ENCODE assay signal across 20 cellular contexts in genomic region chrX:126165401-126165720, GRCh38. TPM values are rescaled to one million over a fixed set of nuclear protein-coding genes. Genes with fewer than 3 reads are reported as not detected.
A peak's percentile ranks its signal among the peaks of the same experiment; 100 is the strongest.
DNase-seq lines count a peak whose midpoint lies in the region; TF ChIP-seq lines count a peak whose summit lies in the region.
"Had no signal": no experiment of that assay in that cellular context is flagged by ENCODE, and none has a peak within 500 bp of the region (broad histone marks: within the 10 kb centered on the region; RNA-seq: fewer than 3 reads in every experiment).

No MANE protein-coding gene starts in this region.

- no peak overlapping the region for H3K27ac Mint-ChIP-seq in MCF 10A (ENCODE audit: low read depth, unreplicated experiment)
- H3K27ac Mint-ChIP-seq: activated CD4-positive, alpha-beta memory T cell treated with anti-CD3 and anti-CD28 coated beads for 36 hours; activated naive CD8-positive, alpha-beta T cell; CD4-positive, CD25-positive, alpha-beta regulatory T cell; stimulated activated memory B cell treated with anti-CD40 and anti-IgM and Interleukin-4, amounts not matched to agents 10 μg/mL and 1 μg/mL and 100 μg/mL, for 72 hours had no signal

- TF ChIP-seq RAD21 in neural cell (conservative IDR thresholded peaks at IDR 0.05) = no peak

- H3K9me2 ChIP-seq in neural cell (ENCODE audit: insufficient read depth, low read length) = no peaks in the 10 kb centered on the region

- TF ChIP-seq EP300 in neural cell (conservative IDR thresholded peaks at IDR 0.05; ENCODE audit: poor library complexity, severe bottlenecking) = no peak

- BruUV-seq in MCF 10A (replicated peaks; lab: Mats Ljungman, UMichigan) = no TSS peak

- H3K4me1 ChIP-seq in breast epithelium (no peaks in the 10 kb centered on the region), testis (no peaks in the 10 kb centered on the region)
- H3K4me1 ChIP-seq: left lung, upper lobe of right lung had no signal

- in situ Hi-C loops in GM13977 (cut with MboI; ENCODE audit: low pct_unique_long_range_greater_than_20kb, low sequenced_read_pairs, unreplicated experiment) = no loop called here
- in situ Hi-C loops in ACHN (cut with HindIII; ENCODE audit: low pct_ligation_motif_present, low pct_unique_long_range_greater_than_20kb, low sequenced_read_pairs) = no loop called here

- peak overlapping the region; percentile 40 to 62 (median 46) for H3K4me3 ChIP-seq in breast epithelium
- H3K4me3 ChIP-seq in epithelial cell of proximal tubule (ENCODE audit: low read depth, low read length) = peak overlapping the region; percentile 41
- H3K4me3 ChIP-seq in neural cell (ENCODE audit: low read length) = peak overlapping the region; percentile 68
- H3K4me3 ChIP-seq in testis = peak overlapping the region; percentile 44 to 59
- H3K4me3 ChIP-seq: left lung had no signal

- no peaks in the 10 kb centered on the region for H3K27me3 Mint-ChIP-seq in MCF 10A (ENCODE audit: insufficient read depth, unreplicated experiment)
- H3K27me3 Mint-ChIP-seq: CD4-positive, CD25-positive, alpha-beta regulatory T cell; stimulated activated memory B cell treated with anti-CD40 and anti-IgM and Interleukin-4, amounts not matched to agents 10 μg/mL and 1 μg/mL and 100 μg/mL, for 72 hours had no signal

- H3K4me1 Mint-ChIP-seq in MCF 10A (ENCODE audit: insufficient read depth, unreplicated experiment) = no peaks in the 10 kb centered on the region
- H3K4me1 Mint-ChIP-seq: CD4-positive, CD25-positive, alpha-beta regulatory T cell; stimulated activated memory B cell treated with anti-CD40 and anti-IgM and Interleukin-4, amounts not matched to agents 10 μg/mL and 1 μg/mL and 100 μg/mL, for 72 hours had no signal

- no peaks in the 10 kb centered on the region for H4K20me1 ChIP-seq in neural cell (ENCODE audit: insufficient read depth)

- TF ChIP-seq CTCF in breast epithelium (IDR thresholded peaks at IDR 0.05) (no peak), MCF 10A (IDR thresholded peaks at IDR 0.05; ENCODE audit: unreplicated experiment) (no peak), epithelial cell of proximal tubule (conservative IDR thresholded peaks at IDR 0.05; ENCODE audit: low read depth, low read length) (no peak), neural cell (IDR thresholded peaks at IDR 0.05; ENCODE audit: poor library complexity, severe bottlenecking) (no peak), testis (IDR thresholded peaks at IDR 0.05) (no peak), GM13977 (IDR thresholded peaks at IDR 0.05; ENCODE audit: extremely low read depth, insufficient read depth, missing control alignments) (no peak)

- H2AFZ ChIP-seq in neural cell (ENCODE audit: low read depth, low read length) = no peak overlapping the region

- H3F3A ChIP-seq in neural cell (ENCODE audit: insufficient read depth, low read length, poor library complexity, severe bottlenecking) = no peaks in the 10 kb centered on the region

- CTCF ChIA-PET in MCF 10A (lab: Yijun Ruan, JAX) = no interaction called here

- DNase-seq in breast epithelium (ENCODE audit: low spot score in 2 of 2) (no peak), MCF 10A (ENCODE audit: unreplicated experiment) (no peak), epithelial cell of proximal tubule (ENCODE audit: low read depth) (no peak), testis (peak; percentile 23), GF-D8 (lab: John Stamatoyannopoulos, UW) (no peak), GM13977 (ENCODE audit: low spot score) (no peak), ACHN (no peak)
- DNase-seq: activated CD4-positive, alpha-beta memory T cell treated with anti-CD3 and anti-CD28 coated beads for 36 hours; activated T-cell treated with anti-CD3 and anti-CD28 coated beads, Interleukin-2, amount 50 U/mL, for 4 hours; brain microvascular endothelial cell; CD4-positive, CD25-positive, alpha-beta regulatory T cell; DMS79 treated with DMSO at 0.1 percent for 48 hours; NCI-H345; RPMI8226; upper lobe of right lung had no signal

- no peaks in the 10 kb centered on the region for H3K36me3 ChIP-seq in breast epithelium
- no peaks in the 10 kb centered on the region for H3K36me3 ChIP-seq in neural cell (ENCODE audit: insufficient read depth, low read length)
- H3K36me3 ChIP-seq in testis (ENCODE audit: low read depth, missing control alignments) = no peaks in the 10 kb centered on the region
- H3K36me3 ChIP-seq: brain microvascular endothelial cell, left lung, upper lobe of right lung had no signal

- H3K79me2 ChIP-seq in neural cell (replicated peaks; ENCODE audit: insufficient read depth, low read length) = no peaks in the 10 kb centered on the region

- no peak overlapping the region for H3K4me3 Mint-ChIP-seq in MCF 10A (ENCODE audit: unreplicated experiment)
- H3K4me3 Mint-ChIP-seq: activated CD4-positive, alpha-beta memory T cell treated with anti-CD3 and anti-CD28 coated beads for 36 hours; CD4-positive, CD25-positive, alpha-beta regulatory T cell; stimulated activated memory B cell treated with anti-CD40 and anti-IgM and Interleukin-4, amounts not matched to agents 10 μg/mL and 1 μg/mL and 100 μg/mL, for 72 hours had no signal

- intact Hi-C loops in breast epithelium (cut with DNase I; ENCODE audit: low total_unique reads) (no loop called here), MCF 10A (cut with micrococcal nuclease) (no loop called here), testis (cut with DNase I; ENCODE audit: low total_unique reads) (no loop called here)

- no peaks in the 10 kb centered on the region for H3K36me3 Mint-ChIP-seq in MCF 10A (ENCODE audit: insufficient read depth, unreplicated experiment)
- H3K36me3 Mint-ChIP-seq: activated CD4-positive, alpha-beta memory T cell treated with anti-CD3 and anti-CD28 coated beads for 36 hours; activated naive CD8-positive, alpha-beta T cell; CD4-positive, CD25-positive, alpha-beta regulatory T cell; stimulated activated memory B cell treated with anti-CD40 and anti-IgM and Interleukin-4, amounts not matched to agents 10 μg/mL and 1 μg/mL and 100 μg/mL, for 72 hours had no signal

- H3K9me3 ChIP-seq in breast epithelium = no peaks in the 10 kb centered on the region
- H3K9me3 ChIP-seq in neural cell (ENCODE audit: low read length) = no peaks in the 10 kb centered on the region
- H3K9me3 ChIP-seq in testis = no peaks in the 10 kb centered on the region
- H3K9me3 ChIP-seq: left lung, upper lobe of right lung had no signal

- H3K9me3 Mint-ChIP-seq in MCF 10A (ENCODE audit: unreplicated experiment) = peaks cover 7% of the 10 kb centered on the region
- H3K9me3 Mint-ChIP-seq: activated CD4-positive, alpha-beta memory T cell treated with anti-CD3 and anti-CD28 coated beads for 36 hours; activated T-cell treated with anti-CD3 and anti-CD28 coated beads, Interleukin-2, amount 50 U/mL, for 4 hours; stimulated activated memory B cell treated with anti-CD40 and anti-IgM and Interleukin-4, amounts not matched to agents 10 μg/mL and 1 μg/mL and 100 μg/mL, for 72 hours had no signal

- WGBS in testis, 2 donors = 55% methylated on average over 17 of the region's 24 CpGs; no CpG with 5 or more reads in 1 of the 2 donors

- no peaks in the 10 kb centered on the region for H3K27me3 ChIP-seq in breast epithelium
- no peaks in the 10 kb centered on the region for H3K27me3 ChIP-seq in neural cell (ENCODE audit: insufficient read depth, low read depth, low read length)
- H3K27me3 ChIP-seq in testis = no peaks in the 10 kb centered on the region
- H3K27me3 ChIP-seq: brain microvascular endothelial cell, upper lobe of right lung had no signal

- H3K9ac ChIP-seq in neural cell (ENCODE audit: low read length) = no peak overlapping the region

- H3K27ac ChIP-seq in breast epithelium = no peak overlapping the region
- H3K27ac ChIP-seq in neural cell (ENCODE audit: low read length) = no peak overlapping the region
- peak overlapping the region in 1 of 2 donors; percentile 19 for H3K27ac ChIP-seq in testis
- H3K27ac ChIP-seq: brain microvascular endothelial cell, left lung, upper lobe of right lung had no signal

- TF ChIP-seq POLR2A in breast epithelium (IDR thresholded peaks at IDR 0.05) = no peak
- no peak for TF ChIP-seq POLR2A in testis (IDR thresholded peaks at IDR 0.05)

- H3K4me2 ChIP-seq in neural cell (ENCODE audit: low read length) = no peak overlapping the region

- POLR2A ChIA-PET in MCF 10A (lab: Yijun Ruan, JAX) = no interaction called here

TF ChIP-seq in neural cell, 6 proteins besides CTCF, POLR2A, EP300 and RAD21 (continues in another document):
- TF ChIP-seq POLR2AphosphoS5 (IDR thresholded peaks at IDR 0.05) (no peak), MXI1 (conservative IDR thresholded peaks at IDR 0.05; ENCODE audit: poor library complexity, severe bottlenecking) (no peak), EZH2 (IDR thresholded peaks at IDR 0.05; ENCODE audit: borderline replicate concordance, insufficient read depth, low read length, poor library complexity, severe bottlenecking) (no peak), REST (IDR thresholded peaks at IDR 0.05; ENCODE audit: borderline replicate concordance) (no peak), SMC3 (conservative IDR thresholded peaks at IDR 0.05; ENCODE audit: poor library complexity) (no peak)

RNA-seq across cellular contexts. Expression of gene DCAF12L2, which starts 0.7 kb away (rescaled TPM):
- under 1 TPM; 0.29 to 0.64 (median 0.33) TPM for total RNA-seq in breast epithelium
- total RNA-seq in MCF 10A (2022) = not detected in 2 replicates
- total RNA-seq in epithelial cell of proximal tubule = 0.06 and 2.2 TPM in 2 replicates
- polyA plus RNA-seq in neural cell = 1.4 and 1.8 TPM in 2 replicates
- 1.2 and 1.5 TPM in 2 replicates for polyA minus RNA-seq in neural cell
- total RNA-seq in testis = 10 to 100 TPM; 37.6 to 64.9 TPM
- polyA plus RNA-seq in testis (ENCODE audit: insufficient read depth, low read depth, low replicate concordance) = 17.7 TPM
- total RNA-seq: activated CD4-positive, alpha-beta memory T cell treated with anti-CD3 and anti-CD28 coated beads for 36 hours; activated T-cell treated with anti-CD3 and anti-CD28 coated beads, Interleukin-2, amount 50 U/mL, for 4 hours; CD4-positive, CD25-positive, alpha-beta regulatory T cell; H4; upper lobe of right lung had no signal
- polyA plus RNA-seq: CD4-positive, CD25-positive, alpha-beta regulatory T cell had no signal

Comparison
In these comparisons a context has a peak if more than half of its experiments do, and no peak if none do; other contexts are left out.
1. RNA of gene DCAF12L2, which starts 0.7 kb away (total RNA-seq): 37.6 to 64.9 TPM in testis; 0.29 to 0.64 TPM in breast epithelium, 0.06 to 2.2 TPM in epithelial cell of proximal tubule and not detected in MCF 10A; every median in the first group is over 10 times any median in the second.
2. Peak in every context shown above with its lines, with median percentiles within 50 percentile points of each other: H3K4me3 ChIP-seq.